Comparison of ENCODE assay signal across 8 cellular contexts in the genomic region with DNA sequence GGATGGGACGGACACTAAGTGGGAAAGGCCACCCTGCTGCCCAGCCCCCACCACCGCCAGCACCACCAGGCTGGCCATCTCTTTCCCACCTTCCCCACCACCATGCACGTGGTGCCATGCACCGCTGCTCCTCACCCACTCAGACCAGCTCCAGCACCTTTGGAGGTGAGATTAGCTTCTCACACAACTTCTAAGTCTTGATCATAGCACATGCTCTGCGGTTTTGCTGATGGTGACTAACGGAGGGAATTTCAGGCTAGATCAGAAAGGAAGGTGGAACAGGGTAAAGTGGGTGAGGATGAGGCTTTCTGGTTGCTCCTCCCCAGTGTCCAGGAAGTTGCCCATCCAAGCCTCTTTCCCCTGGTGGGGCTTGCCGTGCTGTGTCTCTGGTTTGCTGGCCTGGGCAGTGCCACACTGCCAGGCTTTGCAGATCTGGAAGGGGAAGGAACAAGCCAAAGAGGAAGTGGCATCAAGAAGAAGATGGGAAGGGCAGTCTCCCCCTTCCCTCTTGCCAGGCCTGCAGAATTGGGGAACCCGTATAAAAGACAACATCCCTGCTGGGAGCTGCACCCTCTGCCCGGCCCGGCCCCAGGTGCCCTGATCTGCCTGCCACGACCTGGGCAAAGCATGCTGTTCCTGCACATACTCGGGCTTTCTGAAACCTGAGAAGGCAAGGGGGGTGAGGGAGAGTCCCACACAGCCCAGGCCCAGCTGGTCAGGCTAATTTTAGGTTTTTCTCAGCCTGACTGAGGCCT. TPM values are rescaled to one million over a fixed set of nuclear protein-coding genes. Genes with fewer than 3 reads are reported as not detected.
DNase-seq lines count a peak whose midpoint lies in the region; ATAC-seq lines count a peak whose summit lies in the region.

No MANE protein-coding gene starts in this region.

- H3K9me3 Mint-ChIP-seq in activated T-helper 1 cell treated with anti-CD3 and anti-CD28 coated beads, Interleukin-12 subunit alpha, Interleukin-12 subunit beta, Interleukin-2, Interleukin-4 antibody, amounts not matched to agents 30 ng/mL and 10 ng/mL and 1 ng/mL, durations not matched to agents 14 hours and 24 hours and 36 hours: no peaks in the 10 kb centered on the region

- no peaks in the 10 kb centered on the region for H3K27me3 Mint-ChIP-seq in activated T-helper 1 cell treated with anti-CD3 and anti-CD28 coated beads, Interleukin-12 subunit alpha, Interleukin-12 subunit beta, Interleukin-2, Interleukin-4 antibody, amounts not matched to agents 30 ng/mL and 10 ng/mL and 1 ng/mL, durations not matched to agents 14 hours and 24 hours and 36 hours (ENCODE audit: insufficient read depth)

- peak; percentile 38 for ATAC-seq in GM18520 (IDR thresholded peaks at IDR 0.05; ENCODE audit: unreplicated experiment)
- peak; percentile 67 for ATAC-seq in GM21723 (IDR thresholded peaks at IDR 0.05; ENCODE audit: unreplicated experiment)

- H3K36me3 Mint-ChIP-seq in activated T-helper 1 cell treated with anti-CD3 and anti-CD28 coated beads, Interleukin-12 subunit alpha, Interleukin-12 subunit beta, Interleukin-2, Interleukin-4 antibody, amounts not matched to agents 30 ng/mL and 10 ng/mL and 1 ng/mL, durations not matched to agents 14 hours and 24 hours and 36 hours (ENCODE audit: low read depth): peaks cover 4% of the 10 kb centered on the region

- H3K4me3 Mint-ChIP-seq in activated T-helper 1 cell treated with anti-CD3 and anti-CD28 coated beads, Interleukin-12 subunit alpha, Interleukin-12 subunit beta, Interleukin-2, Interleukin-4 antibody, amounts not matched to agents 30 ng/mL and 10 ng/mL and 1 ng/mL, durations not matched to agents 14 hours and 24 hours and 36 hours: peak overlapping the region; percentile 56

- in situ Hi-C loops in KBM-7 (cut with MboI; ENCODE audit: low pct_unique_long_range_greater_than_20kb, low sequenced_read_pairs): no loop called here

- peaks cover 77% of the 10 kb centered on the region for H3K4me1 Mint-ChIP-seq in activated T-helper 1 cell treated with anti-CD3 and anti-CD28 coated beads, Interleukin-12 subunit alpha, Interleukin-12 subunit beta, Interleukin-2, Interleukin-4 antibody, amounts not matched to agents 30 ng/mL and 10 ng/mL and 1 ng/mL, durations not matched to agents 14 hours and 24 hours and 36 hours (ENCODE audit: low read depth)

- H3K27ac Mint-ChIP-seq in activated T-helper 1 cell treated with anti-CD3 and anti-CD28 coated beads, Interleukin-12 subunit alpha, Interleukin-12 subunit beta, Interleukin-2, Interleukin-4 antibody, amounts not matched to agents 30 ng/mL and 10 ng/mL and 1 ng/mL, durations not matched to agents 14 hours and 24 hours and 36 hours: peak overlapping the region; percentile 91

- peak; percentile 64 for DNase-seq in KBM-7
- no peak for DNase-seq in activated T-helper 1 cell treated with anti-CD3 and anti-CD28 coated beads, Interleukin-12 subunit alpha, Interleukin-12 subunit beta, Interleukin-2, Interleukin-4 antibody, amounts not matched to agents 30 ng/mL and 10 ng/mL and 1 ng/mL, durations not matched to agents 14 hours and 24 hours and 36 hours (ENCODE audit: low spot score)
- DNase-seq in medulla oblongata (ENCODE audit: extremely low spot score): peak; percentile 73
- DNase-seq in cerebellum (ENCODE audit: low spot score): no peak
- DNase-seq in DMS79 treated with DMSO at 0.1 percent for 48 hours (lab: John Stamatoyannopoulos, UW): no peak
- no peak for DNase-seq in NCI-H1417 treated with DMSO at 0.1 percent for 48 hours (lab: John Stamatoyannopoulos, UW)

- intact Hi-C loops in activated T-helper 1 cell treated with anti-CD3 and anti-CD28 coated beads, Interleukin-12 subunit alpha, Interleukin-12 subunit beta, Interleukin-2, Interleukin-4 antibody, amounts not matched to agents 30 ng/mL and 10 ng/mL and 1 ng/mL, durations not matched to agents 14 hours and 24 hours and 36 hours (cut with micrococcal nuclease): loop anchor here (1.0 to 2.0 kb wide), 2 partner anchors 9 to 44 kb away; partner anchors contain the start of gene CAB39

RNA-seq across cellular contexts. Expression of gene CAB39, which starts 44.3 kb away (rescaled TPM):
- 168 and 170 TPM in 2 replicates for total RNA-seq in activated T-helper 1 cell treated with anti-CD3 and anti-CD28 coated beads, Interleukin-12 subunit alpha, Interleukin-12 subunit beta, Interleukin-2, Interleukin-4 antibody, amounts not matched to agents 30 ng/mL and 10 ng/mL and 1 ng/mL, durations not matched to agents 14 hours and 24 hours and 36 hours
- 98.3 TPM for total RNA-seq in cerebellum

Comparison
In these comparisons a context has a peak if more than half of its experiments do, and no peak if none do; other contexts are left out.
1. DNase-seq: peak in KBM-7 (single experiment) and medulla oblongata (single experiment); none in activated T-helper 1 cell treated with anti-CD3 and anti-CD28 coated beads, Interleukin-12 subunit alpha, Interleukin-12 subunit beta, Interleukin-2, Interleukin-4 antibody, amounts not matched to agents 30 ng/mL and 10 ng/mL and 1 ng/mL, durations not matched to agents 14 hours and 24 hours and 36 hours (single experiment), cerebellum (single experiment), DMS79 treated with DMSO at 0.1 percent for 48 hours (single experiment) and NCI-H1417 treated with DMSO at 0.1 percent for 48 hours (single experiment).